Comparison of ENCODE assay signal across 16 cellular contexts in the genomic region with DNA sequence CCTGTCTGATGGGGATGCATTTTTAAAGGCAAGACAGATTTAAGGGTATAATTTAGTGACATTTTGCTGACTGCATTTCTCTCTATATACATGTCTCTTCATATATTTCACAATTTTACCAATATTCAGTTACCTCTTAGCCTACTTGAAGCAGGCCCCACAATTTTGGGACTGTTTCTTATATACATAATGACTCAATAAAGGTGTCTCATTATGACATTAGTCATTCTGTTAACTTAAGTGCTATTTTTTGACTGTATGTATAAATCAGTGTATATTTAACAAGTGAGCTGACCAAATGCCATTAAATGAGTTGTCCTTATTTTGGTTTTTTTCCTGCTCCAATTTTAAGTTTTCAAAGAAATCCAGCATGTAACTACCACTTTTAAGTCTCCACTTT.
A peak's percentile ranks its signal among the peaks of the same experiment; 100 is the strongest.
DNase-seq lines count a peak whose midpoint lies in the region; ATAC-seq, FAIRE-seq and TF ChIP-seq lines count a peak whose summit lies in the region.
"Had no signal": no experiment of that assay in that cellular context is flagged by ENCODE, and none has a peak within 500 bp of the region (broad histone marks: within the 10 kb centered on the region; RNA-seq: fewer than 3 reads in every experiment).

No MANE protein-coding gene starts in this region.

- POLR2A ChIA-PET in WTC11 (lab: Charles Lee): no interaction called here

- H3K27me3 Mint-ChIP-seq in WTC11 (ENCODE audit: low read depth) (no peaks in the 10 kb centered on the region), nephron progenitor cell (ENCODE audit: low read depth, poor library complexity) (no peaks in the 10 kb centered on the region)

- H3K4me3 ChIP-seq in epithelial cell of esophagus (ENCODE audit: low read length): no peak overlapping the region
- H3K4me3 ChIP-seq: A549, HAP-1, K562 had no signal

- H3K9me3 ChIP-seq in KOPT-K1 (ENCODE audit: insufficient read depth, low read length, poor library complexity, severe bottlenecking): no peaks in the 10 kb centered on the region
- H3K9me3 ChIP-seq: A549, BE2C, HAP-1 had no signal

- peaks cover 82% of the 10 kb centered on the region for H3K36me3 ChIP-seq in KOPT-K1 (ENCODE audit: insufficient read depth, low read length)
- H3K36me3 ChIP-seq: BE2C, HAP-1 had no signal

- no peak for ATAC-seq in WTC11
- ATAC-seq in HG02759 (IDR thresholded peaks at IDR 0.05; ENCODE audit: unreplicated experiment): no peak
- ATAC-seq in HG03175 (IDR thresholded peaks at IDR 0.05; ENCODE audit: unreplicated experiment): no peak
- ATAC-seq: A549, K562 had no signal

- TF ChIP-seq CTCF in WTC11 (IDR thresholded peaks at IDR 0.05): no peak
- TF ChIP-seq CTCF in epithelial cell of esophagus (IDR thresholded peaks at IDR 0.05; ENCODE audit: insufficient read depth, low read depth, low read length, missing control alignments): no peak
- no peak for TF ChIP-seq CTCF in nephron progenitor cell (IDR thresholded peaks at IDR 0.05)

- H3K4me3 Mint-ChIP-seq in WTC11: no peak overlapping the region
- H3K4me3 Mint-ChIP-seq in nephron progenitor cell: no peak overlapping the region
- H3K4me3 Mint-ChIP-seq: CD4-positive, alpha-beta memory T cell had no signal

- H3K36me3 Mint-ChIP-seq in WTC11 (peaks cover 9% of the 10 kb centered on the region), nephron progenitor cell (ENCODE audit: low read depth) (peaks cover 33% of the 10 kb centered on the region)
- H3K36me3 Mint-ChIP-seq: CD4-positive, alpha-beta memory T cell had no signal

- H3K9me3 Mint-ChIP-seq in WTC11 (no peaks in the 10 kb centered on the region), nephron progenitor cell (no peaks in the 10 kb centered on the region)

- peak overlapping the region; percentile 33 for H3K27ac ChIP-seq in KOPT-K1 (ENCODE audit: low read depth, low read length, poor library complexity, severe bottlenecking)
- H3K27ac ChIP-seq: A549, C4-2B had no signal

- H3K27ac Mint-ChIP-seq in WTC11: peak overlapping the region; percentile 71
- peak overlapping the region; percentile 23 for H3K27ac Mint-ChIP-seq in nephron progenitor cell
- H3K27ac Mint-ChIP-seq: CD4-positive, alpha-beta memory T cell had no signal

- H3K4me1 Mint-ChIP-seq in WTC11 (peaks cover 65% of the 10 kb centered on the region), nephron progenitor cell (peaks cover 82% of the 10 kb centered on the region)
- H3K4me1 Mint-ChIP-seq: CD4-positive, alpha-beta memory T cell had no signal

- no peak for DNase-seq in WTC11 (ENCODE audit: low spot score)
- DNase-seq in epithelial cell of esophagus (ENCODE audit: low read depth): peak; percentile 63
- DNase-seq in nephron progenitor cell: no peak
- no peak for DNase-seq in frontal cortex (ENCODE audit: low spot score in 2 of 2)
- DNase-seq: BE2C; CD4-positive, alpha-beta memory T cell; GF-D8; GOT3 had no signal

- no peak for FAIRE-seq in frontal cortex (lab: Jason Lieb, UNC)
- FAIRE-seq: A549, GM18507, K562 had no signal

- CTCF ChIA-PET in WTC11 (lab: Charles Lee): no interaction called here

TF ChIP-seq in WTC11, 78 proteins besides CTCF, POLR2A, EP300 and RAD21:
- TF ChIP-seq ZNF425 (CRISPR knock-in tag; conservative IDR thresholded peaks at IDR 0.05) (no peak), ZNF121 (CRISPR knock-in tag; IDR thresholded peaks at IDR 0.05) (no peak), ZNF219 (CRISPR knock-in tag; IDR thresholded peaks at IDR 0.05; ENCODE audit: borderline replicate concordance) (no peak), EMX1 (CRISPR knock-in tag; IDR thresholded peaks at IDR 0.05) (no peak), MLX (CRISPR knock-in tag; IDR thresholded peaks at IDR 0.05) (no peak), HMGA2 (CRISPR knock-in tag; IDR thresholded peaks at IDR 0.05) (no peak), ZNF317 (CRISPR knock-in tag; IDR thresholded peaks at IDR 0.05; ENCODE audit: borderline replicate concordance, low read depth) (no peak)
- TF ChIP-seq, protein P1, sequence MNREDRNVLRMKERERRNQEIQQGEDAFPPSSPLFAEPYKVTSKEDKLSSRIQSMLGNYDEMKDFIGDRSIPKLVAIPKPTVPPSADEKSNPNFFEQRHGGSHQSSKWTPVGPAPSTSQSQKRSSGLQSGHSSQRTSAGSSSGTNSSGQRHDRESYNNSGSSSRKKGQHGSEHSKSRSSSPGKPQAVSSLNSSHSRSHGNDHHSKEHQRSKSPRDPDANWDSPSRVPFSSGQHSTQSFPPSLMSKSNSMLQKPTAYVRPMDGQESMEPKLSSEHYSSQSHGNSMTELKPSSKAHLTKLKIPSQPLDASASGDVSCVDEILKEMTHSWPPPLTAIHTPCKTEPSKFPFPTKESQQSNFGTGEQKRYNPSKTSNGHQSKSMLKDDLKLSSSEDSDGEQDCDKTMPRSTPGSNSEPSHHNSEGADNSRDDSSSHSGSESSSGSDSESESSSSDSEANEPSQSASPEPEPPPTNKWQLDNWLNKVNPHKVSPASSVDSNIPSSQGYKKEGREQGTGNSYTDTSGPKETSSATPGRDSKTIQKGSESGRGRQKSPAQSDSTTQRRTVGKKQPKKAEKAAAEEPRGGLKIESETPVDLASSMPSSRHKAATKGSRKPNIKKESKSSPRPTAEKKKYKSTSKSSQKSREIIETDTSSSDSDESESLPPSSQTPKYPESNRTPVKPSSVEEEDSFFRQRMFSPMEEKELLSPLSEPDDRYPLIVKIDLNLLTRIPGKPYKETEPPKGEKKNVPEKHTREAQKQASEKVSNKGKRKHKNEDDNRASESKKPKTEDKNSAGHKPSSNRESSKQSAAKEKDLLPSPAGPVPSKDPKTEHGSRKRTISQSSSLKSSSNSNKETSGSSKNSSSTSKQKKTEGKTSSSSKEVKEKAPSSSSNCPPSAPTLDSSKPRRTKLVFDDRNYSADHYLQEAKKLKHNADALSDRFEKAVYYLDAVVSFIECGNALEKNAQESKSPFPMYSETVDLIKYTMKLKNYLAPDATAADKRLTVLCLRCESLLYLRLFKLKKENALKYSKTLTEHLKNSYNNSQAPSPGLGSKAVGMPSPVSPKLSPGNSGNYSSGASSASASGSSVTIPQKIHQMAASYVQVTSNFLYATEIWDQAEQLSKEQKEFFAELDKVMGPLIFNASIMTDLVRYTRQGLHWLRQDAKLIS (CRISPR knock-in tag; IDR thresholded peaks at IDR 0.05; ENCODE audit: borderline replicate concordance): no peak
- TF ChIP-seq, protein P2, sequence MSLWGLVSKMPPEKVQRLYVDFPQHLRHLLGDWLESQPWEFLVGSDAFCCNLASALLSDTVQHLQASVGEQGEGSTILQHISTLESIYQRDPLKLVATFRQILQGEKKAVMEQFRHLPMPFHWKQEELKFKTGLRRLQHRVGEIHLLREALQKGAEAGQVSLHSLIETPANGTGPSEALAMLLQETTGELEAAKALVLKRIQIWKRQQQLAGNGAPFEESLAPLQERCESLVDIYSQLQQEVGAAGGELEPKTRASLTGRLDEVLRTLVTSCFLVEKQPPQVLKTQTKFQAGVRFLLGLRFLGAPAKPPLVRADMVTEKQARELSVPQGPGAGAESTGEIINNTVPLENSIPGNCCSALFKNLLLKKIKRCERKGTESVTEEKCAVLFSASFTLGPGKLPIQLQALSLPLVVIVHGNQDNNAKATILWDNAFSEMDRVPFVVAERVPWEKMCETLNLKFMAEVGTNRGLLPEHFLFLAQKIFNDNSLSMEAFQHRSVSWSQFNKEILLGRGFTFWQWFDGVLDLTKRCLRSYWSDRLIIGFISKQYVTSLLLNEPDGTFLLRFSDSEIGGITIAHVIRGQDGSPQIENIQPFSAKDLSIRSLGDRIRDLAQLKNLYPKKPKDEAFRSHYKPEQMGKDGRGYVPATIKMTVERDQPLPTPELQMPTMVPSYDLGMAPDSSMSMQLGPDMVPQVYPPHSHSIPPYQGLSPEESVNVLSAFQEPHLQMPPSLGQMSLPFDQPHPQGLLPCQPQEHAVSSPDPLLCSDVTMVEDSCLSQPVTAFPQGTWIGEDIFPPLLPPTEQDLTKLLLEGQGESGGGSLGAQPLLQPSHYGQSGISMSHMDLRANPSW (CRISPR knock-in tag; conservative IDR thresholded peaks at IDR 0.05; ENCODE audit: low read depth): no peak
- TF ChIP-seq, protein P3, sequence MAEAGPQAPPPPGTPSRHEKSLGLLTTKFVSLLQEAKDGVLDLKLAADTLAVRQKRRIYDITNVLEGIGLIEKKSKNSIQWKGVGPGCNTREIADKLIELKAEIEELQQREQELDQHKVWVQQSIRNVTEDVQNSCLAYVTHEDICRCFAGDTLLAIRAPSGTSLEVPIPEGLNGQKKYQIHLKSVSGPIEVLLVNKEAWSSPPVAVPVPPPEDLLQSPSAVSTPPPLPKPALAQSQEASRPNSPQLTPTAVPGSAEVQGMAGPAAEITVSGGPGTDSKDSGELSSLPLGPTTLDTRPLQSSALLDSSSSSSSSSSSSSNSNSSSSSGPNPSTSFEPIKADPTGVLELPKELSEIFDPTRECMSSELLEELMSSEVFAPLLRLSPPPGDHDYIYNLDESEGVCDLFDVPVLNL (CRISPR knock-in tag; IDR thresholded peaks at IDR 0.05; ENCODE audit: borderline replicate concordance, low read depth): no peak
